13 cellular contexts compared by ENCODE assay signal in the genomic region with DNA sequence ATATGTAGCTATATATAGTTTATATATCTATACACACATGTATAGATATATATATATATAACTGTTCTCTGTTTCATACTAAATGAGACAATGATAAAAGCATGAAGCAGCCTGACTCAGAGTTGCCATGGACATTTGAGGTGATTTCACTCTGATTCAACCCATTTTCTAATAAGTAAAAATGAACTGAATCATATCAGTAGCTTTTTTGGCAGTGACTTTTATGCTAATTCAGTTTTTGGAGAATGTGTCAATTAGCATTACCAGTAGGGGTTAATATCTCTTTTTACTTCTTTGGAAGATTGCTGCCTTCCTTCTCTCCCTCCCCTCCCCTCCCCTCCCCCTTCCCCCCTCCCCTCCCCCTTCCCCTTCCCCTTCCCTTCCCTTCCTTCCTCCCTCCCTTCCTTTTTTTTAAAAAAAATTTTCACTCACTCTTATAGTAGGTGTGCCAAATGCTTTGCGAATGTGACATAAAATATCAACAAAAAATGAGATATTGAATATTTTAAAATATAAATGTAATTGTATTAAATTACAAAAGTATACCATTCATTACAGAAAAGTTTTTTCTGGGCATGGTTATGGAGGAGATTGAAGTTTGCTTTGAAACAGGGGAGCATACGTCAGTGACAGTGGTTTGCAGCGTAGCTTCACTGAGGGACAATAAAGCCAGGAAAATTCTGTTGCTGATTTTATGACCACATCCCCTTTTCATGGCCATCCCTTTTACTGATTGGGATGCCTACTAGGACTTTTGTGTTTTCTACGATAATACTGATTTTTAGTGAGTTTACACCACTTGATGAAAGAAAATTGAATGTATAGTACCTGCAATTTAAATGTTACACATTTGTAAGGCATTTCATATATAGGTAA.
DNase-seq lines count a peak whose midpoint lies in the region; ATAC-seq, FAIRE-seq and TF ChIP-seq lines count a peak whose summit lies in the region.
"Had no signal": no experiment of that assay in that cellular context is flagged by ENCODE, and none has a peak within 500 bp of the region (broad histone marks: within the 10 kb centered on the region; RNA-seq: fewer than 3 reads in every experiment).

No MANE protein-coding gene starts in this region.

- intact Hi-C loops in thyroid gland (cut with DNase I) (no loop called here), left ventricle myocardium superior (cut with micrococcal nuclease) (no loop called here)

- H3K27ac ChIP-seq in GM23248 = peak overlapping the region; percentile 90
- peak overlapping the region; percentile 96 for H3K27ac ChIP-seq in keratinocyte (ENCODE audit: control insufficient read depth, insufficient read depth, low read length)
- no peak overlapping the region for H3K27ac ChIP-seq in thyroid gland

- H3K4me2 ChIP-seq in GM23248 (ENCODE audit: unreplicated experiment) (peak overlapping the region; percentile 64), keratinocyte (ENCODE audit: control insufficient read depth, extremely low read depth, insufficient read depth, low read depth, low read length) (no peak overlapping the region)
- H3K4me2 ChIP-seq: smooth muscle cell had no signal

- in situ Hi-C loops in GM23248 (cut with MboI) = no loop called here

- H3K79me2 ChIP-seq in GM23248 (ENCODE audit: insufficient read depth) (no peaks in the 10 kb centered on the region), keratinocyte (ENCODE audit: control insufficient read depth, insufficient read depth, low read length) (no peaks in the 10 kb centered on the region)

- TF ChIP-seq CTCF in keratinocyte (optimal IDR thresholded peaks at IDR 0.05 in 1 of 3, IDR thresholded peaks at IDR 0.05 in 1 of 3, conservative IDR thresholded peaks at IDR 0.05 in 1 of 3; ENCODE audit: extremely low read depth in 1 of 3, insufficient read depth in 2 of 3, low read length in 3 of 3) = no peak
- TF ChIP-seq CTCF in thyroid gland (IDR thresholded peaks at IDR 0.05) = no peak

- no peak for TF ChIP-seq POLR2A in thyroid gland (IDR thresholded peaks at IDR 0.05)

- 96 to 98% methylated on average over 4 of the region's 4 CpGs for WGBS in GM23248 (ENCODE audit: low coverage in 1 of 2, low lambda C conversion rate in 2 of 2, missing lambda C conversion rate in 2 of 2), 2 experiments
- 91% methylated on average over 4 of the region's 4 CpGs for WGBS in thyroid gland, 2 donors

- H3K27me3 ChIP-seq in GM23248 (replicated peaks; ENCODE audit: insufficient read depth) = no peaks in the 10 kb centered on the region
- no peaks in the 10 kb centered on the region for H3K27me3 ChIP-seq in keratinocyte (ENCODE audit: control insufficient read depth, extremely low read depth, insufficient read depth, low read length)
- no peaks in the 10 kb centered on the region for H3K27me3 ChIP-seq in thyroid gland

- H3K9ac ChIP-seq in GM23248 (no peak overlapping the region; the same call in 1 of the 2 replicates), keratinocyte (ENCODE audit: control insufficient read depth, extremely low read depth, insufficient read depth, low read length) (no peak overlapping the region)

- no peak for FAIRE-seq in keratinocyte (lab: Jason Lieb, UNC)

- H2AFZ ChIP-seq in GM23248 (no peak overlapping the region), keratinocyte (ENCODE audit: control insufficient read depth, low read length) (no peak overlapping the region)

- dilution Hi-C loops in keratinocyte (cut with MboI; ENCODE audit: extremely low pct_ligation_motif_present, low sequenced_read_pairs) = no loop called here

- H4K20me1 ChIP-seq in GM23248 (ENCODE audit: insufficient read depth) = no peaks in the 10 kb centered on the region
- H4K20me1 ChIP-seq in keratinocyte (ENCODE audit: control insufficient read depth, extremely low read depth, insufficient read depth, low read length) = no peaks in the 10 kb centered on the region

- DNase-seq in AG08396 (ENCODE audit: low spot score) = peak; percentile 36
- DNase-seq in GM23248 = peak; percentile 94
- DNase-seq in amniotic stem cell (lab: John Stamatoyannopoulos, UW) = peak; percentile 54
- DNase-seq in keratinocyte (ENCODE audit: low read depth, low spot score) = no peak
- no peak for DNase-seq in NCI-H510A treated with DMSO at 0.1 percent for 48 hours (lab: John Stamatoyannopoulos, UW)
- DNase-seq in thyroid gland = no peak
- no peak for DNase-seq in left ventricle myocardium superior
- DNase-seq: COR-L47; NCI-H1694 treated with DMSO at 0.1 percent for 48 hours; stimulated activated naive B cell treated with anti-CD40 and anti-IgM and Interleukin-4, amounts not matched to agents 10 μg/mL and 1 μg/mL and 100 μg/mL, for 72 hours; T-helper 9 cell had no signal

- H3K36me3 ChIP-seq in GM23248 (ENCODE audit: low read depth) = no peaks in the 10 kb centered on the region
- H3K36me3 ChIP-seq in keratinocyte (ENCODE audit: control insufficient read depth in 2 of 2, extremely low read depth in 1 of 2, insufficient read depth in 2 of 2, low read length in 2 of 2) = no peaks in the 10 kb centered on the region
- no peaks in the 10 kb centered on the region for H3K36me3 ChIP-seq in thyroid gland

- no peaks in the 10 kb centered on the region for H3K9me2 ChIP-seq in GM23248 (ENCODE audit: insufficient read depth)

- no peaks in the 10 kb centered on the region for H3K9me1 ChIP-seq in keratinocyte (ENCODE audit: control insufficient read depth, extremely low read depth, insufficient read depth, low read length)

- peaks cover 42% of the 10 kb centered on the region for H3F3A ChIP-seq in GM23248 (ENCODE audit: insufficient read depth)

- ATAC-seq in GM19395 (IDR thresholded peaks at IDR 0.05; ENCODE audit: unreplicated experiment) = no peak
- no peak for ATAC-seq in left ventricle myocardium superior
- ATAC-seq: stimulated activated naive B cell treated with anti-CD40 and anti-IgM and Interleukin-4, amounts not matched to agents 10 μg/mL and 1 μg/mL and 100 μg/mL, for 72 hours had no signal

- no peaks in the 10 kb centered on the region for H3K9me3 ChIP-seq in GM23248 (ENCODE audit: low read depth)
- H3K9me3 ChIP-seq in keratinocyte (ENCODE audit: control insufficient read depth, low read depth, low read length) = no peaks in the 10 kb centered on the region
- no peaks in the 10 kb centered on the region for H3K9me3 ChIP-seq in thyroid gland

- 0 out of 2 replicates have a peak overlapping the region, but pooled peaks have one; percentile 34 for H3K4me3 ChIP-seq in GM23248
- H3K4me3 ChIP-seq in keratinocyte (ENCODE audit: control insufficient read depth in 2 of 3, extremely low read depth in 1 of 3, insufficient read depth in 2 of 3, low read depth in 1 of 3, low read length in 3 of 3) = no peak overlapping the region
- no peak overlapping the region for H3K4me3 ChIP-seq in thyroid gland (replicated peaks in 1 of 3)
- H3K4me3 ChIP-seq: smooth muscle cell had no signal

- H3K4me1 ChIP-seq in GM23248 (ENCODE audit: insufficient read depth) = peaks cover 46% of the 10 kb centered on the region
- H3K4me1 ChIP-seq in keratinocyte (ENCODE audit: control insufficient read depth, extremely low read depth, insufficient read depth, low read length) = peaks cover 51% of the 10 kb centered on the region
- peaks cover 14 to 27% of the 10 kb centered on the region in 2 donors for H3K4me1 ChIP-seq in thyroid gland

Comparison
In these comparisons a context has a peak if more than half of its experiments do, and no peak if none do; other contexts are left out.
1. DNase-seq: peak in AG08396 (single experiment), GM23248 (single experiment) and amniotic stem cell (single experiment); none in keratinocyte (single experiment), NCI-H510A treated with DMSO at 0.1 percent for 48 hours (single experiment), thyroid gland (0 of 2) and left ventricle myocardium superior (single experiment).
2. H3K27ac ChIP-seq: peak in GM23248 (single experiment) and keratinocyte (single experiment); none in thyroid gland (0 of 3).